17 cellular contexts compared by ENCODE assay signal in genomic region chr7:30851651-30852359, GRCh38. TPM values are rescaled to one million over a fixed set of nuclear protein-coding genes. Genes with fewer than 3 reads are reported as not detected.
DNase-seq lines count a peak whose midpoint lies in the region; ATAC-seq, FAIRE-seq and TF ChIP-seq lines count a peak whose summit lies in the region.
"Had no signal": no experiment of that assay in that cellular context is flagged by ENCODE, and none has a peak within 500 bp of the region (broad histone marks: within the 10 kb centered on the region; RNA-seq: fewer than 3 reads in every experiment).

No MANE protein-coding gene starts in this region.

- peak; percentile 20 for ATAC-seq in left ventricle myocardium superior
- peak; percentile 77 for ATAC-seq in aorta (ENCODE audit: low FRiP score)
- ATAC-seq in HG03135 (IDR thresholded peaks at IDR 0.05; ENCODE audit: unreplicated experiment), result no peak
- ATAC-seq: HCT116 had no signal

- TF ChIP-seq CTCF in foreskin fibroblast (IDR thresholded peaks at IDR 0.05; ENCODE audit: low read depth, low read length) (no peak), ovary (IDR thresholded peaks at IDR 0.05) (no peak)

- DNase-seq in left ventricle myocardium superior (no peak), cardiac septum (ENCODE audit: low spot score) (no peak), foreskin fibroblast (peak; percentile 70 to 89), trophoblast cell (no peak), aorta (peak; percentile 82 to 87), ovary (no peak), GM19239 (ENCODE audit: insufficient read length, low spot score) (no peak)
- DNase-seq: activated CD4-positive, alpha-beta T cell treated with anti-CD3 and anti-CD28 coated beads for 48 hours; activated T-cell treated with anti-CD3 and anti-CD28 coated beads, Interleukin-2, amount 50 U/mL, for 24 hours; Karpas-422; NCI-H1694; NCI-H526; retina; stimulated activated naive CD4-positive, alpha-beta T cell had no signal

- H2BK12ac ChIP-seq in trophoblast cell (ENCODE audit: low read length), result peak overlapping the region; percentile 37

- H3K79me2 ChIP-seq in trophoblast cell (ENCODE audit: control insufficient read depth, insufficient read depth, low read length, poor library complexity), result no peaks in the 10 kb centered on the region

- peak overlapping the region; percentile 17 for H4K91ac ChIP-seq in trophoblast cell (ENCODE audit: low read depth, low read length)

- no peak overlapping the region for H4K8ac ChIP-seq in trophoblast cell (ENCODE audit: low read depth, low read length)

- peaks cover 2% of the 10 kb centered on the region for H3K79me1 ChIP-seq in trophoblast cell (ENCODE audit: low read length)

- H3K36me3 ChIP-seq in trophoblast cell (ENCODE audit: control insufficient read depth in 1 of 2, insufficient read depth in 2 of 2, low read length in 2 of 2) (no peaks in the 10 kb centered on the region), aorta (ENCODE audit: control insufficient read depth in 1 of 2, insufficient read depth in 2 of 2, low read length in 1 of 2) (no peaks in the 10 kb centered on the region), ovary (no peaks in the 10 kb centered on the region)

- H3K27me3 ChIP-seq in trophoblast cell (ENCODE audit: insufficient read depth, low read length), result no peaks in the 10 kb centered on the region
- H3K27me3 ChIP-seq in aorta (ENCODE audit: control insufficient read depth in 1 of 2, insufficient read depth in 2 of 2, low read length in 1 of 2), result no peaks in the 10 kb centered on the region
- H3K27me3 ChIP-seq in ovary, result no peaks in the 10 kb centered on the region

- no peak overlapping the region for H2AFZ ChIP-seq in trophoblast cell (ENCODE audit: insufficient read depth, low read length, poor library complexity)

- H3K27ac ChIP-seq in trophoblast cell (ENCODE audit: low read depth, low read length) (no peak overlapping the region), aorta (ENCODE audit: low read depth in 1 of 2, low read length in 2 of 2) (peak overlapping the region; percentile 95), ovary (no peak overlapping the region)
- H3K27ac ChIP-seq: HL-60 had no signal

- H2BK120ac ChIP-seq in trophoblast cell (ENCODE audit: insufficient read depth, low read length, poor library complexity), result no peak overlapping the region

- TF ChIP-seq POLR2A in ovary (IDR thresholded peaks at IDR 0.05), result no peak

- no peak overlapping the region for H3K4ac ChIP-seq in trophoblast cell (ENCODE audit: low read depth, low read length)

- no peak overlapping the region for H3K23ac ChIP-seq in trophoblast cell (ENCODE audit: low read length)

- H3K4me1 ChIP-seq in trophoblast cell (ENCODE audit: control insufficient read depth in 1 of 2, insufficient read depth in 2 of 2, low read length in 2 of 2) (peaks cover 18 to 24% of the 10 kb centered on the region in 2 experiments), aorta (ENCODE audit: control insufficient read depth in 1 of 2, insufficient read depth in 2 of 2, low read length in 2 of 2) (no peaks in the 10 kb centered on the region), ovary (ENCODE audit: insufficient read depth) (no peaks in the 10 kb centered on the region)

- H3K9ac ChIP-seq in trophoblast cell (ENCODE audit: low read length), result no peak overlapping the region

- peak overlapping the region; percentile 22 for H3K14ac ChIP-seq in trophoblast cell (ENCODE audit: low read length)

- H2BK5ac ChIP-seq in trophoblast cell (ENCODE audit: low read depth, low read length, poor library complexity), result no peak overlapping the region

- FAIRE-seq in GM19239 (lab: Jason Lieb, UNC), result no peak

- H3K4me2 ChIP-seq in trophoblast cell (ENCODE audit: low read length), result no peak overlapping the region

- H2AK5ac ChIP-seq in trophoblast cell (ENCODE audit: low read length), result peak overlapping the region; percentile 19

- no peak for TF ChIP-seq EP300 in ovary (IDR thresholded peaks at IDR 0.05)

- H4K12ac ChIP-seq in trophoblast cell (ENCODE audit: low read depth, low read length), result no peak overlapping the region

- peak overlapping the region in 1 of 2 donors; percentile 4 for H3K4me3 ChIP-seq in foreskin fibroblast (ENCODE audit: low read depth in 1 of 2, low read length in 2 of 2)
- H3K4me3 ChIP-seq in trophoblast cell (ENCODE audit: low read depth, low read length), result no peak overlapping the region
- no peak overlapping the region for H3K4me3 ChIP-seq in aorta (ENCODE audit: low read length in 2 of 2)
- H3K4me3 ChIP-seq in ovary, result no peak overlapping the region

- intact Hi-C loops in left ventricle myocardium superior (cut with micrococcal nuclease) (no loop called here), cardiac septum (cut with DNase I) (no loop called here), aorta (cut with DNase I) (loop anchor here (1.0 to 5.0 kb wide), 5 partner anchors 35 to 90 kb away; partner anchors contain the start of gene AQP1 (in 1 of the 2)), ovary (cut with DNase I) (no loop called here)

- peaks cover 6% of the 10 kb centered on the region for H3K9me3 ChIP-seq in trophoblast cell (ENCODE audit: insufficient read depth, low read depth, low read length)
- no peaks in the 10 kb centered on the region for H3K9me3 ChIP-seq in aorta (ENCODE audit: control insufficient read depth, low read length)
- no peaks in the 10 kb centered on the region for H3K9me3 ChIP-seq in ovary

- H3K18ac ChIP-seq in trophoblast cell (ENCODE audit: low read length), result peak overlapping the region; percentile 20

- no CpG with 5 or more reads among the region's 12 CpGs for WGBS in trophoblast cell (ENCODE audit: extremely low coverage, insufficient coverage, insufficient read length)
- WGBS in aorta, 2 donors, result 4 to 8% methylated on average over 12 of the region's 12 CpGs
- 85 to 86% (median 85%) methylated on average over 12 of the region's 12 CpGs for WGBS in ovary, 3 donors

RNA-seq across cellular contexts. Expression of gene AQP1, which starts 59.8 kb away (rescaled TPM):
- total RNA-seq in left ventricle myocardium superior (323 TPM), cardiac septum (155 TPM), aorta (1,000 to 10,000 TPM in 1 of 2 donors, 100 to 1,000 TPM in 1; 680 to 1,062 TPM), ovary (100 to 1,000 TPM in 1 of 7 donors, 10 to 100 TPM in 6; 10.2 to 114 (median 47.0) TPM)
- polyA plus RNA-seq in trophoblast cell (2013), result 31.8 and 35.6 TPM in 2 replicates
- polyA plus RNA-seq in aorta (100 to 1,000 TPM; 370 to 962 TPM), ovary (100 to 1,000 TPM in 1 of 2 donors, 10 to 100 TPM in 1; 91.0 to 151 TPM)

Comparison
In these comparisons a context has a peak if more than half of its experiments do, and no peak if none do; other contexts are left out.
1. DNase-seq: peak in foreskin fibroblast (2 of 2) and aorta (2 of 2); none in left ventricle myocardium superior (single experiment), cardiac septum (single experiment), trophoblast cell (0 of 2), ovary (0 of 5) and GM19239 (single experiment).
2. H3K27ac ChIP-seq: peak in aorta (2 of 2); none in trophoblast cell (single experiment) and ovary (0 of 2).
3. intact Hi-C loops: an anchor here in aorta (1.0 to 5.0 kb wide); none called in left ventricle myocardium superior, cardiac septum and ovary.